In the genomic region with DNA sequence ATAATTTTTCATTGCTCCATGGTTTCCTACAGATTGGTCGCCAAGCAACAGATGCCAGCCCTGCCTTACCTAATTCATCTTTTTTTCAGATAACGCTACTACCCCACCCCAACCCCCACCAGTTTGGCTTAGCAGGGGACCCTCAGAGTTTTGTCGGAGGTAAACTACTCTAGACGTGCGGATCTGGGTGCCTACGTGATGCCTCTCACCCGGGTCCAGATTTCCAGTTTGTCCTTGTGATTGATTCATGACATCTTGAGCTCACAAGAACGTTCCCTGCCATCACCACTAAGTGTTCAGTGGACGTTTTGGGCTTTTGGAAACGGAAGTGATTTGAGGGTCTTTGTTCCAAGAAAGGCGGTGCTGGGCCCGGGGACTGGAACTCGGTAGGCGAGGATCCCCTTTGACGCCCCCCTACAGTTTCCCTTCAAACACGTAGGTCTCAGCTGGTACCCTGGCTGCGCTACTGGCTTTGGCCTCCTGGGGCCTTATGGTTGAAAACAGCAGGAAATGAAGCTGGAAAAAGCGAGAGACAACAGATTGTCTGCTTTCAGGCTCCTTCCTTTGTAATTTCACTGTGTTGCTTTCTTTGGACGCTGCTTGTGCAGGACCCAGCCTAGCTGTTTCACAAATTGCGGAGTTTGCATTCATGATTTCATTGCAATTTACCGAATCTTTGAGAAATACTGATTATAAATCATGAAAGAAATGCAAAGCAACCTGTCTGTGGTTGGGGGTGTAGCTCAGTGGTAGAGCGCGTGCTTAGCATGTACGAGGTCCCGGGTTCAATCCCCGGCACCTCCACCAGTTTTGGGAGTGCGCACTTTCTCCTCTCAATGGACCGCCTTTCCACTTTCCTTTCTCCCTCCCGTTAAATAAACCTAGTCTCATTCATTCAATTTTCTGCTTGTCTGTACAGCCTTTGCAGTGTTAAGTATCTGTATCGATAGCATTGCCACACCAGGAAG, we compare ENCODE assay signal across 8 cellular contexts.
A peak's percentile ranks its signal among the peaks of the same experiment; 100 is the strongest.
DNase-seq lines count a peak whose midpoint lies in the region; ATAC-seq lines count a peak whose summit lies in the region.

No MANE protein-coding gene starts in this region.

- peak overlapping the region; percentile 83 for H3K27ac Mint-ChIP-seq in stimulated activated naive CD8-positive, alpha-beta T cell treated with anti-CD3 and anti-CD28 coated beads, Interleukin-15, Interleukin-2, amounts not matched to agents 100 ng/mL and 50 ng/mL, for 24 hours

- peak overlapping the region; percentile 82 for H3K4me3 ChIP-seq in adipocyte (ENCODE audit: low read length)

- H3K4me1 Mint-ChIP-seq in stimulated activated naive CD8-positive, alpha-beta T cell treated with anti-CD3 and anti-CD28 coated beads, Interleukin-15, Interleukin-2, amounts not matched to agents 100 ng/mL and 50 ng/mL, for 24 hours (ENCODE audit: low read depth): peaks cover 5% of the 10 kb centered on the region

- H3K9me3 Mint-ChIP-seq in stimulated activated naive CD8-positive, alpha-beta T cell treated with anti-CD3 and anti-CD28 coated beads, Interleukin-15, Interleukin-2, amounts not matched to agents 100 ng/mL and 50 ng/mL, for 24 hours: no peaks in the 10 kb centered on the region

- peak overlapping the region; percentile 71 for H3K4me3 Mint-ChIP-seq in stimulated activated naive CD8-positive, alpha-beta T cell treated with anti-CD3 and anti-CD28 coated beads, Interleukin-15, Interleukin-2, amounts not matched to agents 100 ng/mL and 50 ng/mL, for 24 hours

- ATAC-seq in HG03460 (IDR thresholded peaks at IDR 0.05; ENCODE audit: unreplicated experiment): no peak

- no peaks in the 10 kb centered on the region for H3K36me3 Mint-ChIP-seq in stimulated activated naive CD8-positive, alpha-beta T cell treated with anti-CD3 and anti-CD28 coated beads, Interleukin-15, Interleukin-2, amounts not matched to agents 100 ng/mL and 50 ng/mL, for 24 hours (ENCODE audit: low read depth)

- H3K9ac ChIP-seq in adipocyte (ENCODE audit: low read length): peak overlapping the region; percentile 53

- peaks cover 8% of the 10 kb centered on the region for H3K4me1 ChIP-seq in adipocyte (ENCODE audit: control insufficient read depth, insufficient read depth, low read length)

- no peaks in the 10 kb centered on the region for H3K9me3 ChIP-seq in adipocyte (ENCODE audit: control insufficient read depth, low read length)

- DNase-seq in EL: peak; percentile 81
- peak; percentile 72 for DNase-seq in HK-2 (ENCODE audit: unreplicated experiment)
- peak; percentile 78 for DNase-seq in NCI-H82 treated with DMSO at 0.1 percent for 48 hours (lab: John Stamatoyannopoulos, UW; ENCODE audit: unreplicated experiment)
- peak; percentile 81 for DNase-seq in adipocyte (ENCODE audit: low read depth)
- DNase-seq in iPS-NIHi11 (ENCODE audit: low spot score): peak; percentile 81
- no peak for DNase-seq in mucosa of gallbladder (ENCODE audit: low spot score)

- H3K27me3 ChIP-seq in adipocyte (replicated peaks; ENCODE audit: control insufficient read depth, insufficient read depth, low read length): peaks cover 6% of the 10 kb centered on the region

- no peaks in the 10 kb centered on the region for H3K36me3 ChIP-seq in adipocyte (ENCODE audit: control insufficient read depth, insufficient read depth, low read length, severe bottlenecking)

- H3K27me3 Mint-ChIP-seq in stimulated activated naive CD8-positive, alpha-beta T cell treated with anti-CD3 and anti-CD28 coated beads, Interleukin-15, Interleukin-2, amounts not matched to agents 100 ng/mL and 50 ng/mL, for 24 hours: peaks cover 61% of the 10 kb centered on the region
